In genomic region chr1:58881471-58881994, GRCh38 we compare ENCODE assay signal across 11 cellular contexts.
A peak's percentile ranks its signal among the peaks of the same experiment; 100 is the strongest.
DNase-seq lines count a peak whose midpoint lies in the region; FAIRE-seq and TF ChIP-seq lines count a peak whose summit lies in the region.
"Had no signal": no experiment of that assay in that cellular context is flagged by ENCODE, and none has a peak within 500 bp of the region (broad histone marks: within the 10 kb centered on the region; RNA-seq: fewer than 3 reads in every experiment).

No MANE protein-coding gene starts in this region.

- TF ChIP-seq POLR2A in breast epithelium (IDR thresholded peaks at IDR 0.05), result no peak

- H3K36me3 Mint-ChIP-seq in MCF 10A (ENCODE audit: insufficient read depth, unreplicated experiment), result no peaks in the 10 kb centered on the region

- no peaks in the 10 kb centered on the region for H3K9me3 Mint-ChIP-seq in MCF 10A (ENCODE audit: unreplicated experiment)
- H3K9me3 Mint-ChIP-seq: neural crest cell had no signal

- DNase-seq in MCF 10A (ENCODE audit: unreplicated experiment) (peak; percentile 92), breast epithelium (ENCODE audit: low spot score in 2 of 2) (no peak), amniotic epithelial cell (ENCODE audit: low read depth) (peak; percentile 78), kidney glomerular epithelial cell (lab: John Stamatoyannopoulos, UW) (peak; percentile 78), urothelium cell line (ENCODE audit: low spot score) (peak; percentile 50), substantia nigra (lab: John Stamatoyannopoulos, UW) (no peak), NCI-H146 (lab: John Stamatoyannopoulos, UW) (no peak), GOT3 (lab: John Stamatoyannopoulos, UW) (no peak)
- DNase-seq: activated effector memory CD4-positive, alpha-beta T cell treated with Interleukin-2 at 50 U/mL for 16 hours had no signal

- intact Hi-C loops in MCF 10A (cut with micrococcal nuclease) (loop anchor here (5.0 kb wide), 1 partner anchor 64 kb away; no protein-coding TSS in a partner anchor), breast epithelium (cut with DNase I; ENCODE audit: low total_unique reads) (no loop called here)

- H3K27me3 Mint-ChIP-seq in MCF 10A (ENCODE audit: insufficient read depth, unreplicated experiment), result no peaks in the 10 kb centered on the region

- no peak overlapping the region for H3K4me3 Mint-ChIP-seq in MCF 10A (ENCODE audit: unreplicated experiment)
- H3K4me3 Mint-ChIP-seq: neural crest cell had no signal

- BruUV-seq in MCF 10A (replicated peaks; lab: Mats Ljungman, UMichigan), result no TSS peak

- peaks cover 0 to 18% of the 10 kb centered on the region in 2 donors for H3K4me1 ChIP-seq in breast epithelium

- FAIRE-seq in urothelium cell line (lab: Jason Lieb, UNC), result no peak
- FAIRE-seq: GM18507 had no signal

- no peaks in the 10 kb centered on the region for H3K9me3 ChIP-seq in breast epithelium

- POLR2A ChIA-PET in MCF 10A (lab: Yijun Ruan, JAX), result interaction anchor here (2.2 kb wide), 1 partner anchor 97 kb away, joined by 16 read pairs; the partner anchor contains the start of gene JUN

- H3K36me3 ChIP-seq in breast epithelium, result no peaks in the 10 kb centered on the region

- CTCF ChIA-PET in MCF 10A (lab: Yijun Ruan, JAX), result interaction anchor here (0.9 to 1.1 kb wide), 2 partner anchors 42 to 47 kb away, joined by 3 to 5 read pairs; no protein-coding TSS in a partner anchor

- H3K27ac ChIP-seq in breast epithelium, result no peak overlapping the region
- H3K27ac ChIP-seq in substantia nigra (ENCODE audit: low read depth, low read length, poor library complexity, severe bottlenecking), result no peak overlapping the region

- H3K4me3 ChIP-seq in breast epithelium, result no peak overlapping the region

- peaks cover 35% of the 10 kb centered on the region for H3K4me1 Mint-ChIP-seq in MCF 10A (ENCODE audit: insufficient read depth, unreplicated experiment)

- no peak for TF ChIP-seq CTCF in MCF 10A (IDR thresholded peaks at IDR 0.05; ENCODE audit: unreplicated experiment)
- TF ChIP-seq CTCF in breast epithelium (IDR thresholded peaks at IDR 0.05), result no peak

- H3K27ac Mint-ChIP-seq in MCF 10A (ENCODE audit: low read depth, unreplicated experiment), result no peak overlapping the region

- no peaks in the 10 kb centered on the region for H3K27me3 ChIP-seq in breast epithelium

Comparison
In these comparisons a context has a peak if more than half of its experiments do, and no peak if none do; other contexts are left out.
1. DNase-seq: peak in MCF 10A (single experiment), amniotic epithelial cell (single experiment), kidney glomerular epithelial cell (single experiment) and urothelium cell line (single experiment); none in breast epithelium (0 of 2), substantia nigra (0 of 49), NCI-H146 (single experiment) and GOT3 (single experiment).